8 cellular contexts compared by ENCODE assay signal in genomic region chr1:200258447-200259375, GRCh38.
A peak's percentile ranks its signal among the peaks of the same experiment; 100 is the strongest.
DNase-seq lines count a peak whose midpoint lies in the region; ATAC-seq and TF ChIP-seq lines count a peak whose summit lies in the region.

No MANE protein-coding gene starts in this region.

- no peak overlapping the region for H3K4me3 Mint-ChIP-seq in naive B cell

- H4K20me1 ChIP-seq in KMS-11 (ENCODE audit: insufficient read depth): no peaks in the 10 kb centered on the region

- H3K36me3 ChIP-seq in KMS-11 (ENCODE audit: insufficient read depth): no peaks in the 10 kb centered on the region

- peak; percentile 48 for TF ChIP-seq CTCF in AG10803 (conservative IDR thresholded peaks at IDR 0.05; ENCODE audit: low read length)
- TF ChIP-seq CTCF in KMS-11 (conservative IDR thresholded peaks at IDR 0.05; ENCODE audit: low read depth, low read length): peak; percentile 86

- no peaks in the 10 kb centered on the region for H3K27me3 ChIP-seq in KMS-11 (ENCODE audit: insufficient read depth, low read depth)

- H3K4me1 ChIP-seq in KMS-11 (ENCODE audit: low read depth, poor library complexity, severe bottlenecking): peaks cover 7% of the 10 kb centered on the region

- no peak overlapping the region for H3K9ac ChIP-seq in KMS-11

- peak overlapping the region in 2 of 6 donors; percentile 32 to 69 for H3K27ac Mint-ChIP-seq in naive B cell

- H3K4me3 ChIP-seq in AG10803 (ENCODE audit: low read length): no peak overlapping the region
- H3K4me3 ChIP-seq in KMS-11 (IDR thresholded peaks at IDR 0.05; ENCODE audit: insufficient read depth, low read depth, low read length): no peak overlapping the region

- H3K4me2 ChIP-seq in KMS-11: no peak overlapping the region

- peaks cover 0 to 9% (median 8%) of the 10 kb centered on the region in 3 donors for H3K4me1 Mint-ChIP-seq in naive B cell

- no peaks in the 10 kb centered on the region for H3K36me3 Mint-ChIP-seq in naive B cell

- peaks cover 0 to 9% (median 8%) of the 10 kb centered on the region in 3 donors for H3K27me3 Mint-ChIP-seq in naive B cell

- DNase-seq in AG10803 (ENCODE audit: low read depth) (peak; percentile 11), astrocyte of the hippocampus (ENCODE audit: low read depth, low spot score) (peak; percentile 11), naive B cell (peak; percentile 24), GOT3 (lab: John Stamatoyannopoulos, UW) (no peak)
- no peak for DNase-seq in stimulated activated naive CD4-positive, alpha-beta T cell treated with Interleukin-2 at 50 U/mL for 16 hours (lab: John Stamatoyannopoulos, UW)
- DNase-seq in stimulated activated CD4-positive, alpha-beta T cell treated with anti-CD3 and anti-CD28 coated beads, Interleukin-12 subunit alpha, Interleukin-12 subunit beta, amount 100 ng/mL, for 4 hours: no peak

- H2AFZ ChIP-seq in KMS-11 (ENCODE audit: low read depth): no peak overlapping the region

- ATAC-seq in GM18517 (IDR thresholded peaks at IDR 0.05; ENCODE audit: unreplicated experiment): peak; percentile 55
- ATAC-seq in naive B cell (ENCODE audit: low read depth in 2 of 2): peak; percentile 72 to 87

- H3K9me3 Mint-ChIP-seq in naive B cell: peaks cover 0 to 2% (median 0%) of the 10 kb centered on the region in 7 donors

- H3K79me2 ChIP-seq in KMS-11 (ENCODE audit: insufficient read depth, low read depth): no peaks in the 10 kb centered on the region

- H3K27ac ChIP-seq in KMS-11: no peak overlapping the region

Comparison
In these comparisons a context has a peak if more than half of its experiments do, and no peak if none do; other contexts are left out.
1. DNase-seq: peak in AG10803 (single experiment), astrocyte of the hippocampus (single experiment) and naive B cell (single experiment); none in stimulated activated naive CD4-positive, alpha-beta T cell treated with Interleukin-2 at 50 U/mL for 16 hours (single experiment), GOT3 (single experiment) and stimulated activated CD4-positive, alpha-beta T cell treated with anti-CD3 and anti-CD28 coated beads, Interleukin-12 subunit alpha, Interleukin-12 subunit beta, amount 100 ng/mL, for 4 hours (single experiment).